13 cellular contexts compared by ENCODE assay signal in genomic region chr5:136193396-136193935, GRCh38. TPM values are rescaled to one million over a fixed set of nuclear protein-coding genes. Genes with fewer than 3 reads are reported as not detected.
DNase-seq lines count a peak whose midpoint lies in the region; ATAC-seq and TF ChIP-seq lines count a peak whose summit lies in the region.
"Had no signal": no experiment of that assay in that cellular context is flagged by ENCODE, and none has a peak within 500 bp of the region (broad histone marks: within the 10 kb centered on the region; RNA-seq: fewer than 3 reads in every experiment).

No MANE protein-coding gene starts in this region.

- no peak overlapping the region for H3K4ac ChIP-seq in mesendoderm (ENCODE audit: low read depth, low read length)

- no peaks in the 10 kb centered on the region for H3K4me1 Mint-ChIP-seq in activated CD8-positive, alpha-beta T cell treated with anti-CD3 and anti-CD28 coated beads, Interleukin-2, amount 10 ng/mL, durations not matched to agents 7 days and 5 days (ENCODE audit: low read depth)
- peaks cover 2% of the 10 kb centered on the region for H3K4me1 Mint-ChIP-seq in activated CD8-positive, alpha-beta T cell treated with anti-CD3 and anti-CD28 coated beads for 36 hours (ENCODE audit: low read depth)

- H4K5ac ChIP-seq in mesendoderm (ENCODE audit: low read length) = no peak overlapping the region

- TF ChIP-seq POLR2A in testis (IDR thresholded peaks at IDR 0.05) = no peak

- peak overlapping the region in 1 of 2 donors; percentile 38 for H3K9ac ChIP-seq in colonic mucosa (ENCODE audit: low read depth in 2 of 2, low read length in 2 of 2)
- peak overlapping the region; percentile 28 for H3K9ac ChIP-seq in mesendoderm (ENCODE audit: low read length)

- no peak for TF ChIP-seq CTCF in activated CD8-positive, alpha-beta T cell treated with anti-CD3 and anti-CD28 coated beads for 36 hours (IDR thresholded peaks at IDR 0.05)
- TF ChIP-seq CTCF in colonic mucosa (IDR thresholded peaks at IDR 0.05) = no peak
- TF ChIP-seq CTCF in testis (IDR thresholded peaks at IDR 0.05) = no peak

- H3K27me3 ChIP-seq in colonic mucosa = peaks cover 17% of the 10 kb centered on the region
- H3K27me3 ChIP-seq in mesendoderm (ENCODE audit: insufficient read depth, low read length, poor library complexity) = peaks cover 8% of the 10 kb centered on the region
- no peaks in the 10 kb centered on the region for H3K27me3 ChIP-seq in testis

- H2BK120ac ChIP-seq in mesendoderm (ENCODE audit: low read depth, low read length) = no peak overlapping the region

- CTCF ChIA-PET in activated CD8-positive, alpha-beta T cell treated with anti-CD3 and anti-CD28 coated beads, Interleukin-2, amount 10 ng/mL, durations not matched to agents 7 days and 5 days (lab: Charles Lee) = no interaction called here
- CTCF ChIA-PET in activated CD8-positive, alpha-beta T cell treated with anti-CD3 and anti-CD28 coated beads for 36 hours (lab: Charles Lee) = no interaction called here

- H3K18ac ChIP-seq in mesendoderm (ENCODE audit: low read length) = no peak overlapping the region

- no peaks in the 10 kb centered on the region for H3K9me3 ChIP-seq in colonic mucosa
- H3K9me3 ChIP-seq in testis = no peaks in the 10 kb centered on the region
- H3K9me3 ChIP-seq: upper lobe of left lung had no signal

- no peak overlapping the region for H3K56ac ChIP-seq in mesendoderm (ENCODE audit: low read length)

- H4K8ac ChIP-seq in mesendoderm (ENCODE audit: low read depth, low read length) = no peak overlapping the region

- no peak overlapping the region for H3K4me3 Mint-ChIP-seq in activated CD8-positive, alpha-beta T cell treated with anti-CD3 and anti-CD28 coated beads, Interleukin-2, amount 10 ng/mL, durations not matched to agents 7 days and 5 days
- H3K4me3 Mint-ChIP-seq in activated CD8-positive, alpha-beta T cell treated with anti-CD3 and anti-CD28 coated beads for 36 hours = no peak overlapping the region

- H3K4me1 ChIP-seq in colonic mucosa (peaks cover 11% of the 10 kb centered on the region), mesendoderm (ENCODE audit: control insufficient read depth, low read depth, low read length) (peaks cover 3% of the 10 kb centered on the region), testis (peaks cover 12% of the 10 kb centered on the region)

- POLR2A ChIA-PET in activated CD8-positive, alpha-beta T cell treated with anti-CD3 and anti-CD28 coated beads, Interleukin-2, amount 10 ng/mL, durations not matched to agents 7 days and 5 days (lab: Charles Lee) = no interaction called here
- POLR2A ChIA-PET in activated CD8-positive, alpha-beta T cell treated with anti-CD3 and anti-CD28 coated beads for 36 hours (lab: Charles Lee) = no interaction called here

- ATAC-seq in activated CD8-positive, alpha-beta T cell treated with anti-CD3 and anti-CD28 coated beads, Interleukin-2, amount 10 ng/mL, durations not matched to agents 7 days and 5 days = peak; percentile 43
- no peak for ATAC-seq in activated CD8-positive, alpha-beta T cell treated with anti-CD3 and anti-CD28 coated beads for 36 hours
- no peak for ATAC-seq in GM21717 (IDR thresholded peaks at IDR 0.05; ENCODE audit: unreplicated experiment)
- ATAC-seq: K562 had no signal

- no CpG with 5 or more reads among the region's 17 CpGs for WGBS in mesendoderm (ENCODE audit: extremely low coverage, insufficient coverage, low lambda C conversion rate)
- WGBS in testis, 2 donors = 29 to 53% methylated on average over 16 to 17 of the region's 17 CpGs

- no peaks in the 10 kb centered on the region for H3K36me3 Mint-ChIP-seq in activated CD8-positive, alpha-beta T cell treated with anti-CD3 and anti-CD28 coated beads, Interleukin-2, amount 10 ng/mL, durations not matched to agents 7 days and 5 days (ENCODE audit: low read depth)
- H3K36me3 Mint-ChIP-seq in activated CD8-positive, alpha-beta T cell treated with anti-CD3 and anti-CD28 coated beads for 36 hours (ENCODE audit: low read depth) = no peaks in the 10 kb centered on the region

- no peaks in the 10 kb centered on the region for H3K79me2 ChIP-seq in mesendoderm (ENCODE audit: control insufficient read depth, insufficient read depth, low read length)

- no peak overlapping the region for H2BK15ac ChIP-seq in mesendoderm (replicated peaks; ENCODE audit: low read depth)

- H3K23ac ChIP-seq in mesendoderm (ENCODE audit: low read length) = peak overlapping the region; percentile 57

- H3K9me3 Mint-ChIP-seq in activated CD8-positive, alpha-beta T cell treated with anti-CD3 and anti-CD28 coated beads, Interleukin-2, amount 10 ng/mL, durations not matched to agents 7 days and 5 days (ENCODE audit: insufficient read depth) = no peaks in the 10 kb centered on the region
- no peaks in the 10 kb centered on the region for H3K9me3 Mint-ChIP-seq in activated CD8-positive, alpha-beta T cell treated with anti-CD3 and anti-CD28 coated beads for 36 hours
- H3K9me3 Mint-ChIP-seq: naive B cell had no signal

- peak overlapping the region; percentile 30 for H3K4me2 ChIP-seq in mesendoderm (ENCODE audit: low read length)

- H3K36me3 ChIP-seq in colonic mucosa (no peaks in the 10 kb centered on the region), mesendoderm (ENCODE audit: control insufficient read depth, insufficient read depth, low read length) (no peaks in the 10 kb centered on the region), testis (ENCODE audit: low read depth, missing control alignments) (no peaks in the 10 kb centered on the region)

- H3K27me3 Mint-ChIP-seq in activated CD8-positive, alpha-beta T cell treated with anti-CD3 and anti-CD28 coated beads, Interleukin-2, amount 10 ng/mL, durations not matched to agents 7 days and 5 days (ENCODE audit: low read depth) = peaks cover 46% of the 10 kb centered on the region
- peaks cover 53% of the 10 kb centered on the region for H3K27me3 Mint-ChIP-seq in activated CD8-positive, alpha-beta T cell treated with anti-CD3 and anti-CD28 coated beads for 36 hours

- H3K79me1 ChIP-seq in mesendoderm (ENCODE audit: low read length) = no peaks in the 10 kb centered on the region

- no peak overlapping the region for H3K27ac Mint-ChIP-seq in activated CD8-positive, alpha-beta T cell treated with anti-CD3 and anti-CD28 coated beads, Interleukin-2, amount 10 ng/mL, durations not matched to agents 7 days and 5 days
- H3K27ac Mint-ChIP-seq in activated CD8-positive, alpha-beta T cell treated with anti-CD3 and anti-CD28 coated beads for 36 hours = no peak overlapping the region
- H3K27ac Mint-ChIP-seq: naive B cell had no signal

- H3K4me3 ChIP-seq in colonic mucosa = peak overlapping the region; percentile 58
- no peak overlapping the region for H3K4me3 ChIP-seq in mesendoderm (ENCODE audit: low read length)
- H3K4me3 ChIP-seq in testis = peak overlapping the region; percentile 41 to 49
- H3K4me3 ChIP-seq: K562 had no signal

- no peak overlapping the region for H2BK5ac ChIP-seq in mesendoderm (ENCODE audit: low read length)

- H2AK5ac ChIP-seq in mesendoderm (ENCODE audit: low read length) = no peak overlapping the region

- peak overlapping the region; percentile 74 for H3K27ac ChIP-seq in colonic mucosa
- H3K27ac ChIP-seq in mesendoderm (ENCODE audit: low read depth, low read length) = no peak overlapping the region
- no peak overlapping the region for H3K27ac ChIP-seq in testis
- H3K27ac ChIP-seq: upper lobe of left lung had no signal

- DNase-seq in activated CD8-positive, alpha-beta T cell treated with anti-CD3 and anti-CD28 coated beads, Interleukin-2, amount 10 ng/mL, durations not matched to agents 7 days and 5 days = no peak
- DNase-seq in activated CD8-positive, alpha-beta T cell treated with anti-CD3 and anti-CD28 coated beads for 36 hours = no peak
- DNase-seq in colonic mucosa = no peak
- DNase-seq in mesendoderm = no peak
- no peak for DNase-seq in testis
- no peak for DNase-seq in NCI-H82 (lab: John Stamatoyannopoulos, UW)
- no peak for DNase-seq in foreskin melanocyte
- DNase-seq: naive B cell; stimulated activated CD4-positive, alpha-beta T cell treated with anti-CD3 and anti-CD28 coated beads, Interleukin-4, amount 100 ng/mL, for 1 hour had no signal

- intact Hi-C loops in activated CD8-positive, alpha-beta T cell treated with anti-CD3 and anti-CD28 coated beads for 36 hours (cut with micrococcal nuclease) = no loop called here
- intact Hi-C loops in colonic mucosa (cut with DNase I) (no loop called here), testis (cut with DNase I; ENCODE audit: low total_unique reads) (no loop called here)

RNA-seq across cellular contexts. Expression of gene SMIM32, which starts 0.5 kb away (rescaled TPM):
- not detected for total RNA-seq in activated CD8-positive, alpha-beta T cell treated with anti-CD3 and anti-CD28 coated beads, Interleukin-2, amount 10 ng/mL, durations not matched to agents 7 days and 5 days
- total RNA-seq in activated CD8-positive, alpha-beta T cell treated with anti-CD3 and anti-CD28 coated beads for 36 hours = not detected
- total RNA-seq in colonic mucosa = 10 to 100 TPM; 18.9 to 20.2 TPM
- 0.21 TPM for polyA plus RNA-seq in mesendoderm (2013, experiment 1 of 2)
- polyA plus RNA-seq in mesendoderm (2013, experiment 2 of 2) = 0.20 TPM
- under 1 TPM in 1 of 2 donors, not detected in 1; 0.50 TPM for total RNA-seq in testis
- not detected for polyA plus RNA-seq in testis (ENCODE audit: insufficient read depth, low read depth, low replicate concordance)
- total RNA-seq: K562, NCI-H460, upper lobe of left lung had no signal
- polyA plus RNA-seq: K562 had no signal

Comparison
In these comparisons a context has a peak if more than half of its experiments do, and no peak if none do; other contexts are left out.
1. RNA of gene SMIM32, which starts 0.5 kb away (total RNA-seq): 18.9 to 20.2 TPM in colonic mucosa; 0.50 TPM in testis, not detected in activated CD8-positive, alpha-beta T cell treated with anti-CD3 and anti-CD28 coated beads, Interleukin-2, amount 10 ng/mL, durations not matched to agents 7 days and 5 days and not detected in activated CD8-positive, alpha-beta T cell treated with anti-CD3 and anti-CD28 coated beads for 36 hours; every median in the first group is over 10 times any median in the second.